Comparison of ENCODE assay signal across 8 cellular contexts in the genomic region with DNA sequence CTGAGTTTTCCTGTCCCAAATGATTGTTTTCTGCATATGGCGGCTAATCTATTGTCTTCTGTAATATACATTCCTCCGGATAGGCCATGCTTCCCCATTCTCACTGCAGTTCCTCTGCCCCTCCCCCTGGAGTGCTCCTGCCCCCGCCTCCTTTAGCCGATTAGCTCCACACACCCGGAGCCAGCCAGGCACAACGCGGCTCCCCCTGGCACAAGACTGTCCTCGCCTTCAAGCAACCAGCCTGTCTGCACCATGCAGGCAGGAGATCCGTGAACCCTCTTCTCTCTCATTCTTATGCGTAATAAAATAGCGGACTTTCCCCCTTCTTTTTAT. TPM values are rescaled to one million over a fixed set of nuclear protein-coding genes. Genes with fewer than 3 reads are reported as not detected.
DNase-seq lines count a peak whose midpoint lies in the region; ATAC-seq lines count a peak whose summit lies in the region.

No MANE protein-coding gene starts in this region.

- peaks cover 53% of the 10 kb centered on the region for H3K27me3 Mint-ChIP-seq in activated T-helper 17 cell treated with anti-CD3 and anti-CD28 coated beads, Interleukin-2, amount 50 U/mL, for 72 hours
- peaks cover 78% of the 10 kb centered on the region for H3K27me3 Mint-ChIP-seq in stimulated activated naive CD8-positive, alpha-beta T cell treated with anti-CD3 and anti-CD28 coated beads, Interleukin-15, Interleukin-2, amounts not matched to agents 100 ng/mL and 50 ng/mL, for 24 hours

- DNase-seq in DMS153 treated with DMSO at 0.1 percent for 48 hours (lab: John Stamatoyannopoulos, UW; ENCODE audit: unreplicated experiment) (peak; percentile 65), Kasumi-1 (lab: John Stamatoyannopoulos, UW) (peak; percentile 50 to 59), iPS-NIHi7 (ENCODE audit: extremely low spot score) (peak; percentile 73)
- DNase-seq in activated CD4-positive, alpha-beta T cell treated with anti-CD3 and anti-CD28 coated beads for 48 hours, result no peak
- no peak for DNase-seq in activated CD8-positive, alpha-beta memory T cell treated with anti-CD3 and anti-CD28 coated beads, Interleukin-2, amount 50 U/mL, for 4 hours

- ATAC-seq in activated T-helper 17 cell treated with anti-CD3 and anti-CD28 coated beads, Interleukin-2, amount 50 U/mL, for 72 hours (replicated peaks), result no peak
- ATAC-seq in HG02798 (IDR thresholded peaks at IDR 0.05; ENCODE audit: poor library complexity, unreplicated experiment), result no peak

- H3K36me3 Mint-ChIP-seq in activated T-helper 17 cell treated with anti-CD3 and anti-CD28 coated beads, Interleukin-2, amount 50 U/mL, for 72 hours (ENCODE audit: low read depth), result peaks cover 4% of the 10 kb centered on the region
- H3K36me3 Mint-ChIP-seq in stimulated activated naive CD8-positive, alpha-beta T cell treated with anti-CD3 and anti-CD28 coated beads, Interleukin-15, Interleukin-2, amounts not matched to agents 100 ng/mL and 50 ng/mL, for 24 hours (ENCODE audit: low read depth), result no peaks in the 10 kb centered on the region

- peaks cover 3% of the 10 kb centered on the region for H3K9me3 Mint-ChIP-seq in activated T-helper 17 cell treated with anti-CD3 and anti-CD28 coated beads, Interleukin-2, amount 50 U/mL, for 72 hours
- H3K9me3 Mint-ChIP-seq in stimulated activated naive CD8-positive, alpha-beta T cell treated with anti-CD3 and anti-CD28 coated beads, Interleukin-15, Interleukin-2, amounts not matched to agents 100 ng/mL and 50 ng/mL, for 24 hours, result no peaks in the 10 kb centered on the region

- peaks cover 5% of the 10 kb centered on the region for H3K4me1 Mint-ChIP-seq in activated T-helper 17 cell treated with anti-CD3 and anti-CD28 coated beads, Interleukin-2, amount 50 U/mL, for 72 hours
- H3K4me1 Mint-ChIP-seq in stimulated activated naive CD8-positive, alpha-beta T cell treated with anti-CD3 and anti-CD28 coated beads, Interleukin-15, Interleukin-2, amounts not matched to agents 100 ng/mL and 50 ng/mL, for 24 hours (ENCODE audit: low read depth), result peaks cover 30% of the 10 kb centered on the region

- H3K27ac Mint-ChIP-seq in activated T-helper 17 cell treated with anti-CD3 and anti-CD28 coated beads, Interleukin-2, amount 50 U/mL, for 72 hours, result no peak overlapping the region
- no peak overlapping the region for H3K27ac Mint-ChIP-seq in stimulated activated naive CD8-positive, alpha-beta T cell treated with anti-CD3 and anti-CD28 coated beads, Interleukin-15, Interleukin-2, amounts not matched to agents 100 ng/mL and 50 ng/mL, for 24 hours

- H3K4me3 Mint-ChIP-seq in activated T-helper 17 cell treated with anti-CD3 and anti-CD28 coated beads, Interleukin-2, amount 50 U/mL, for 72 hours, result peak overlapping the region; percentile 52
- H3K4me3 Mint-ChIP-seq in stimulated activated naive CD8-positive, alpha-beta T cell treated with anti-CD3 and anti-CD28 coated beads, Interleukin-15, Interleukin-2, amounts not matched to agents 100 ng/mL and 50 ng/mL, for 24 hours, result peak overlapping the region; percentile 48

RNA-seq across cellular contexts. Expression of gene SERTAD4, which starts 18.0 kb away (rescaled TPM):
- total RNA-seq in activated T-helper 17 cell treated with anti-CD3 and anti-CD28 coated beads, Interleukin-2, amount 50 U/mL, for 72 hours, result not detected

Comparison
In these comparisons a context has a peak if more than half of its experiments do, and no peak if none do; other contexts are left out.
1. DNase-seq: peak in DMS153 treated with DMSO at 0.1 percent for 48 hours (single experiment), Kasumi-1 (2 of 2) and iPS-NIHi7 (single experiment); none in activated CD4-positive, alpha-beta T cell treated with anti-CD3 and anti-CD28 coated beads for 48 hours (single experiment) and activated CD8-positive, alpha-beta memory T cell treated with anti-CD3 and anti-CD28 coated beads, Interleukin-2, amount 50 U/mL, for 4 hours (single experiment).